In genomic region chr10:75191821-75192568, GRCh38 we compare ENCODE assay signal across 8 cellular contexts. TPM values are rescaled to one million over a fixed set of nuclear protein-coding genes. Genes with fewer than 3 reads are reported as not detected.
DNase-seq lines count a peak whose midpoint lies in the region; ATAC-seq and TF ChIP-seq lines count a peak whose summit lies in the region.

No MANE protein-coding gene starts in this region.

- TF ChIP-seq POLR2A in adrenal gland (IDR thresholded peaks at IDR 0.05) = peak in 1 of 2 donors; percentile 84

- H3K27ac ChIP-seq in adrenal gland = peak overlapping the region; percentile 78 to 93 (median 82)
- H3K27ac ChIP-seq in subcutaneous abdominal adipose tissue (ENCODE audit: low read depth, low read length) = peak overlapping the region; percentile 89

- no peak for ATAC-seq in HG03457 (IDR thresholded peaks at IDR 0.05; ENCODE audit: unreplicated experiment)
- no peak for ATAC-seq in HG03039 (IDR thresholded peaks at IDR 0.05; ENCODE audit: unreplicated experiment)

- no peaks in the 10 kb centered on the region for H3K36me3 ChIP-seq in adrenal gland (replicated peaks in 1 of 2)
- peaks cover 0 to 3% (median 0%) of the 10 kb centered on the region in 5 donors for H3K36me3 ChIP-seq in subcutaneous abdominal adipose tissue (ENCODE audit: control insufficient read depth in 5 of 5, insufficient read depth in 5 of 5, low read length in 5 of 5)

- in situ Hi-C loops in G401 (cut with HindIII; ENCODE audit: low sequenced_read_pairs) = no loop called here

- H3K9ac ChIP-seq in subcutaneous abdominal adipose tissue (ENCODE audit: low read length in 5 of 5) = peak overlapping the region in 1 of 5 donors; percentile 52

- H3K9me3 ChIP-seq in adrenal gland (replicated peaks in 1 of 3) (no peaks in the 10 kb centered on the region), subcutaneous abdominal adipose tissue (ENCODE audit: control insufficient read depth in 5 of 5, low read length in 5 of 5) (no peaks in the 10 kb centered on the region)

- 29 to 36% (median 33%) methylated on average over 10 of the region's 10 CpGs for WGBS in adrenal gland, 4 donors

- DNase-seq in HK-2 (ENCODE audit: unreplicated experiment) (peak; percentile 37), adrenal gland (peak; percentile 78 to 93 (median 90)), inferior parietal cortex (ENCODE audit: extremely low spot score) (peak; percentile 49), NCI-H187 treated with DMSO at 0.1 percent for 48 hours (lab: John Stamatoyannopoulos, UW) (no peak), G401 (ENCODE audit: low spot score) (no peak)

- H3K4me1 ChIP-seq in adrenal gland (replicated peaks in 1 of 2) = peaks cover 8 to 31% of the 10 kb centered on the region in 2 donors
- peaks cover 0 to 15% (median 11%) of the 10 kb centered on the region in 5 donors for H3K4me1 ChIP-seq in subcutaneous abdominal adipose tissue (ENCODE audit: control insufficient read depth in 5 of 5, insufficient read depth in 5 of 5, low read length in 5 of 5)

- TF ChIP-seq CTCF in adrenal gland (IDR thresholded peaks at IDR 0.05) = peak in 5 of 6 experiments; percentile 7 to 43 (median 27)

- intact Hi-C loops in adrenal gland (cut with DNase I) = no loop called here

- H3K4me3 ChIP-seq in adrenal gland (no peak overlapping the region), subcutaneous abdominal adipose tissue (ENCODE audit: low read depth in 1 of 5, low read length in 5 of 5) (peak overlapping the region in 1 of 5 donors; percentile 3)

- H3K27me3 ChIP-seq in adrenal gland (no peaks in the 10 kb centered on the region), subcutaneous abdominal adipose tissue (ENCODE audit: control insufficient read depth in 5 of 5, insufficient read depth in 4 of 5, low read length in 5 of 5) (no peaks in the 10 kb centered on the region)

RNA-seq across cellular contexts. Expression of gene VDAC2, which starts 18.6 kb away (rescaled TPM):
- 100 to 1,000 TPM; 139 to 271 (median 197) TPM for total RNA-seq in adrenal gland
- 100 to 1,000 TPM in 2 of 3 donors, 10 to 100 TPM in 1; 83.2 to 297 (median 115) TPM for polyA plus RNA-seq in adrenal gland
- total RNA-seq in G401 (2014; rRNA removed; shearing (Covaris generic)) = 181 and 192 TPM in 2 replicates

RNA-seq across cellular contexts. Expression of gene COMTD1, which starts 43.8 kb away (rescaled TPM):
- total RNA-seq in adrenal gland = 10 to 100 TPM; 17.3 to 82.0 (median 32.7) TPM
- 100 to 1,000 TPM in 1 of 3 donors, 10 to 100 TPM in 1, 1 to 10 TPM in 1; 2.0 to 137 (median 95.0) TPM for polyA plus RNA-seq in adrenal gland
- total RNA-seq in G401 (2014; rRNA removed; shearing (Covaris generic)) = 33.8 and 49.2 TPM in 2 replicates

Comparison
In these comparisons a context has a peak if more than half of its experiments do, and no peak if none do; other contexts are left out.
1. DNase-seq: peak in HK-2 (single experiment), adrenal gland (7 of 7) and inferior parietal cortex (single experiment); none in NCI-H187 treated with DMSO at 0.1 percent for 48 hours (single experiment) and G401 (single experiment).